8 cellular contexts compared by ENCODE assay signal in the genomic region with DNA sequence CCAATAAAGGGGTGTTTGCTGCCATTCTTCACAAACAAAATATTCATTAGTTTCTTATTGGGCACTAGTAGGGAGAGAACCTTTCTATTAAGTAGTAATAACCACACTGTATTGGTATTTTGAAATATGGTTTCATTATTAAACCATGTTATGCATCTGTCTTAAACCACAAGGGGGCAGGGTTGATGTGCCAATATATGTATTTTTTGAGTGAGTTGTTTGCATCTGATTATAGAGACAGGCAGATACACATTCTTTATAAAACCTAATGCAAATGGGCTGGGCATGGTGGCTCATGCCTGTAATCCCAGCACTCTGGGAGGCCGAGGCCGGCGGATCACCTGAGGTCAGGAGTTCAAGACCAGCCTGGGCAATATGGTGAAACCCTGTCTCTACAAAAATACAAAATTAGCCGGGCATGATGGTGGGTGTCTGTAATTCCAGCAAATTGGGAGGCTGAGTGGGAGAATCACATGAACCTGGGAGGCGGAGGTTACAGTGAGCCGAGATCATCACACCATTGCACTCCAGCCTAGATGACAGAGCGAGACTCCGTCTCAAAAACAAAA. TPM values are rescaled to one million over a fixed set of nuclear protein-coding genes. Genes with fewer than 3 reads are reported as not detected.
DNase-seq lines count a peak whose midpoint lies in the region; ATAC-seq and TF ChIP-seq lines count a peak whose summit lies in the region.
"Not testable (repeated sequence)": the region's sequence is repeated elsewhere in the genome, so short reads cannot be mapped to it uniquely, and the experiment has no call there.

No MANE protein-coding gene starts in this region.

- H3K9me3 Mint-ChIP-seq in activated B cell treated with CpG ODN at 0.5 μM for 24 hours: not testable (repeated sequence)

- DNase-seq in DMS153 treated with DMSO at 0.1 percent for 48 hours (lab: John Stamatoyannopoulos, UW; ENCODE audit: unreplicated experiment): peak; percentile 22
- peak; percentile 77 for DNase-seq in Karpas-422
- DNase-seq in NCI-H526 (lab: John Stamatoyannopoulos, UW): peak; percentile 85 to 90
- not testable (repeated sequence) for DNase-seq in activated B cell treated with CpG ODN at 0.5 μM for 24 hours; lung (ENCODE audit: low spot score); thoracic aorta (ENCODE audit: low spot score)
- peak; percentile 26 for DNase-seq in epidermal melanocyte (ENCODE audit: insufficient read length, low spot score)

- intact Hi-C loops in activated B cell treated with CpG ODN at 0.5 μM for 24 hours (cut with micrococcal nuclease): loop anchor here (1.0 to 5.0 kb wide), 6 partner anchors 33 to 390 kb away; partner anchors contain the start of gene CPM

- H3K27me3 Mint-ChIP-seq in activated B cell treated with CpG ODN at 0.5 μM for 24 hours: not testable (repeated sequence)

- H4K20me1 ChIP-seq in Karpas-422 (ENCODE audit: insufficient read depth, low read depth, low read length): not testable (repeated sequence)

- not testable (repeated sequence) for H3K27ac ChIP-seq in Karpas-422 (ENCODE audit: low read length); lung (ENCODE audit: low read depth in 1 of 2, low read length in 1 of 2); thoracic aorta

- TF ChIP-seq CTCF in activated B cell treated with CpG ODN at 0.5 μM for 24 hours (IDR thresholded peaks at IDR 0.05): not testable (repeated sequence)
- peak; percentile 43 for TF ChIP-seq CTCF in lung (IDR thresholded peaks at IDR 0.05; ENCODE audit: control extremely low read depth, extremely low read depth)
- peak; percentile 48 for TF ChIP-seq CTCF in thoracic aorta (IDR thresholded peaks at IDR 0.05)

- CTCF ChIA-PET in activated B cell treated with CpG ODN at 0.5 μM for 24 hours (lab: Charles Lee): interaction anchor here (0.7 to 2.3 kb wide), 3 partner anchors 203 to 207 kb away, joined by 3 to 10 read pairs (median 8); no protein-coding TSS in a partner anchor

- not testable (repeated sequence) for H3K4me2 ChIP-seq in Karpas-422 (ENCODE audit: low read depth, low read length, poor library complexity, severe bottlenecking)

- not testable (repeated sequence) for H2AFZ ChIP-seq in Karpas-422 (ENCODE audit: low read length)

- not testable (repeated sequence) for H3K27me3 ChIP-seq in Karpas-422 (ENCODE audit: low read length); lung (ENCODE audit: control insufficient read depth, insufficient read depth); thoracic aorta (replicated peaks; ENCODE audit: insufficient read depth)

- ATAC-seq in GM21619 (IDR thresholded peaks at IDR 0.05; ENCODE audit: unreplicated experiment) (peak; percentile 86), activated B cell treated with CpG ODN at 0.5 μM for 24 hours (ENCODE audit: low read depth) (peak; percentile 71)
- ATAC-seq in lung (ENCODE audit: insufficient read depth, low FRiP score); thoracic aorta (ENCODE audit: insufficient number of reproducible peaks, low FRiP score, low read depth): not testable (repeated sequence)

- not testable (repeated sequence) for H3K79me2 ChIP-seq in Karpas-422 (ENCODE audit: low read length)

- H3K9me2 ChIP-seq in Karpas-422 (replicated peaks; ENCODE audit: insufficient read depth, low read length): not testable (repeated sequence)

- H3K4me3 Mint-ChIP-seq in activated B cell treated with CpG ODN at 0.5 μM for 24 hours: not testable (repeated sequence)

- not testable (repeated sequence) for H3K36me3 ChIP-seq in Karpas-422 (ENCODE audit: insufficient read depth, low read length); thoracic aorta
- peaks cover 0 to 13% of the 10 kb centered on the region in 2 donors for H3K36me3 ChIP-seq in lung (ENCODE audit: control insufficient read depth in 2 of 2, insufficient read depth in 2 of 2, low read length in 2 of 2)

- H3K9me3 ChIP-seq in Karpas-422 (ENCODE audit: low read length); lung (ENCODE audit: control insufficient read depth in 2 of 2, insufficient read depth in 1 of 2, low read length in 1 of 2); thoracic aorta: not testable (repeated sequence)

- 83 to 86% methylated on average over 8 of the region's 8 CpGs for WGBS in lung, 2 donors

- H3K4me1 ChIP-seq in Karpas-422 (ENCODE audit: low read length); lung (ENCODE audit: control insufficient read depth in 2 of 2, insufficient read depth in 2 of 2, low read length in 2 of 2); thoracic aorta (ENCODE audit: control insufficient read depth in 1 of 2, low read depth in 2 of 2): not testable (repeated sequence)

- not testable (repeated sequence) for H3K4me3 ChIP-seq in Karpas-422 (ENCODE audit: low read length); lung; thoracic aorta

- not testable (repeated sequence) for H3K9ac ChIP-seq in Karpas-422 (ENCODE audit: low read length)

- H3K4me1 Mint-ChIP-seq in activated B cell treated with CpG ODN at 0.5 μM for 24 hours: peaks cover 18% of the 10 kb centered on the region

- H3K27ac Mint-ChIP-seq in activated B cell treated with CpG ODN at 0.5 μM for 24 hours: not testable (repeated sequence)

- H3K36me3 Mint-ChIP-seq in activated B cell treated with CpG ODN at 0.5 μM for 24 hours (ENCODE audit: low read depth): not testable (repeated sequence)

- POLR2A ChIA-PET in activated B cell treated with CpG ODN at 0.5 μM for 24 hours (lab: Charles Lee): not testable (repeated sequence)

RNA-seq across cellular contexts. Expression of gene MDM2, which starts 56.0 kb away (rescaled TPM):
- total RNA-seq in Karpas-422 (2014; rRNA removed; shearing (Covaris generic); ENCODE audit: low replicate concordance): 56.9 and 70.9 TPM in 2 replicates
- total RNA-seq in activated B cell treated with CpG ODN at 0.5 μM for 24 hours (69.8 and 90.8 TPM in 2 replicates), lung (100 to 1,000 TPM; 102 to 114 TPM), thoracic aorta (100 to 1,000 TPM in 1 of 2 donors, 10 to 100 TPM in 1; 62.0 to 101 TPM)
- polyA plus RNA-seq in lung: 100 to 1,000 TPM in 1 of 2 donors, 10 to 100 TPM in 1; 24.9 to 155 TPM
